ENCODE assay signal across 12 cellular contexts in genomic region chr2:46337208-46337994, GRCh38. TPM values are rescaled to one million over a fixed set of nuclear protein-coding genes. Genes with fewer than 3 reads are reported as not detected.
DNase-seq lines count a peak whose midpoint lies in the region; ATAC-seq and TF ChIP-seq lines count a peak whose summit lies in the region.
"Had no signal": no experiment of that assay in that cellular context is flagged by ENCODE, and none has a peak within 500 bp of the region (broad histone marks: within the 10 kb centered on the region; RNA-seq: fewer than 3 reads in every experiment).

No MANE protein-coding gene starts in this region.

- H3K9me2 ChIP-seq in GM23248 (ENCODE audit: insufficient read depth) = no peaks in the 10 kb centered on the region

- WGBS in GM23248 (ENCODE audit: low coverage in 1 of 2, low lambda C conversion rate in 2 of 2, missing lambda C conversion rate in 2 of 2), 2 experiments = 83 to 89% methylated on average over 11 of the region's 11 CpGs
- WGBS in gastroesophageal sphincter (ENCODE audit: low coverage in 1 of 2), 2 donors = 80 to 81% methylated on average over 10 to 11 of the region's 11 CpGs
- 89% methylated on average over 11 of the region's 11 CpGs for WGBS in smooth muscle cell (ENCODE audit: low lambda C conversion rate)
- WGBS in lower leg skin, 2 donors = 31 to 47% methylated on average over 11 of the region's 11 CpGs

- no peaks in the 10 kb centered on the region for H3K9me3 Mint-ChIP-seq in effector memory CD8-positive, alpha-beta T cell

- intact Hi-C loops in lower leg skin (cut with DNase I; ENCODE audit: low total_unique reads) = no loop called here

- peaks cover 12 to 38% of the 10 kb centered on the region in 2 donors for H3K27me3 Mint-ChIP-seq in effector memory CD8-positive, alpha-beta T cell

- H3K4me1 Mint-ChIP-seq in effector memory CD8-positive, alpha-beta T cell (ENCODE audit: low read depth in 2 of 2) = peaks cover 4 to 11% of the 10 kb centered on the region in 2 donors

- TF ChIP-seq CTCF in gastroesophageal sphincter (IDR thresholded peaks at IDR 0.05) (no peak), smooth muscle cell (IDR thresholded peaks at IDR 0.05; ENCODE audit: borderline replicate concordance, insufficient read depth, poor library complexity, severe bottlenecking) (no peak), lower leg skin (IDR thresholded peaks at IDR 0.05) (no peak)

- no peak overlapping the region for H3K4me3 Mint-ChIP-seq in effector memory CD8-positive, alpha-beta T cell

- H4K20me1 ChIP-seq in GM23248 (ENCODE audit: insufficient read depth) (no peaks in the 10 kb centered on the region), smooth muscle cell (ENCODE audit: low read depth) (peaks cover 61% of the 10 kb centered on the region)

- TF ChIP-seq EP300 in gastroesophageal sphincter (IDR thresholded peaks at IDR 0.05) = no peak

- ATAC-seq in gastroesophageal sphincter = no peak
- ATAC-seq in GM21381 (IDR thresholded peaks at IDR 0.05; ENCODE audit: unreplicated experiment) = no peak
- ATAC-seq in effector memory CD8-positive, alpha-beta T cell (replicated peaks) = no peak
- ATAC-seq: left colon had no signal

- H3K36me3 ChIP-seq in GM23248 (ENCODE audit: low read depth) (no peaks in the 10 kb centered on the region), gastroesophageal sphincter (no peaks in the 10 kb centered on the region), smooth muscle cell (ENCODE audit: low read depth) (no peaks in the 10 kb centered on the region)

- H3K4me1 ChIP-seq in GM23248 (ENCODE audit: insufficient read depth) (peaks cover 53% of the 10 kb centered on the region), gastroesophageal sphincter (peaks cover 0 to 89% (median 22%) of the 10 kb centered on the region in 3 donors), smooth muscle cell (ENCODE audit: low read depth) (peaks cover 28% of the 10 kb centered on the region)

- H2AFZ ChIP-seq in GM23248 (no peak overlapping the region), smooth muscle cell (ENCODE audit: low read depth) (no peak overlapping the region)

- H3K4me3 ChIP-seq in GM23248 = no peak overlapping the region
- H3K4me3 ChIP-seq in gastroesophageal sphincter = no peak overlapping the region
- H3K4me3 ChIP-seq in smooth muscle cell = no peak overlapping the region
- no peak overlapping the region for H3K4me3 ChIP-seq in lower leg skin (ENCODE audit: low read depth, poor library complexity, severe bottlenecking)

- H3K36me3 Mint-ChIP-seq in effector memory CD8-positive, alpha-beta T cell (ENCODE audit: insufficient read depth) = no peaks in the 10 kb centered on the region

- H3K9me3 ChIP-seq in GM23248 (ENCODE audit: low read depth) (no peaks in the 10 kb centered on the region), gastroesophageal sphincter (no peaks in the 10 kb centered on the region), smooth muscle cell (replicated peaks; ENCODE audit: low read depth) (no peaks in the 10 kb centered on the region)

- in situ Hi-C loops in GM23248 (cut with MboI) = no loop called here

- H3K27ac ChIP-seq in GM23248 (peak overlapping the region; percentile 100), gastroesophageal sphincter (peak overlapping the region in 3 of 4 donors; percentile 70 to 83 (median 81)), smooth muscle cell (ENCODE audit: low read depth) (peak overlapping the region; percentile 96)

- H3K27ac Mint-ChIP-seq in effector memory CD8-positive, alpha-beta T cell = peak overlapping the region in 1 of 2 donors; percentile 4

- H3K4me2 ChIP-seq in GM23248 (ENCODE audit: unreplicated experiment) (peak overlapping the region; percentile 93), smooth muscle cell (no peak overlapping the region)

- no peaks in the 10 kb centered on the region for H3K27me3 ChIP-seq in GM23248 (replicated peaks; ENCODE audit: insufficient read depth)
- H3K27me3 ChIP-seq in gastroesophageal sphincter = no peaks in the 10 kb centered on the region
- H3K27me3 ChIP-seq in smooth muscle cell (ENCODE audit: low read depth) = no peaks in the 10 kb centered on the region

- DNase-seq in GM23248 = no peak
- peak; percentile 33 for DNase-seq in RPMI7951 (ENCODE audit: low read depth)
- no peak for DNase-seq in smooth muscle cell (lab: John Stamatoyannopoulos, UW; ENCODE audit: unreplicated experiment)
- no peak for DNase-seq in lower leg skin (ENCODE audit: low spot score in 2 of 2)
- no peak for DNase-seq in effector memory CD8-positive, alpha-beta T cell
- DNase-seq in activated CD4-positive, alpha-beta T cell treated with anti-CD3 and anti-CD28 coated beads for 48 hours = no peak
- DNase-seq: activated CD8-positive, alpha-beta memory T cell treated with anti-CD3 and anti-CD28 coated beads, Interleukin-2, amount 50 U/mL, for 4 hours; left colon; NCI-H187; OCI-M1 had no signal

- H3F3A ChIP-seq in GM23248 (ENCODE audit: insufficient read depth) = peaks cover 45% of the 10 kb centered on the region
- H3F3A ChIP-seq in smooth muscle cell (ENCODE audit: low read depth) = peaks cover 56% of the 10 kb centered on the region

- TF ChIP-seq POLR2A in gastroesophageal sphincter (IDR thresholded peaks at IDR 0.05) (no peak), lower leg skin (IDR thresholded peaks at IDR 0.05) (no peak)

- H3K79me2 ChIP-seq in GM23248 (ENCODE audit: insufficient read depth) (peaks cover 72% of the 10 kb centered on the region), smooth muscle cell (ENCODE audit: low read depth) (peaks cover 72% of the 10 kb centered on the region)

- peak overlapping the region; percentile 97 for H3K9ac ChIP-seq in GM23248
- H3K9ac ChIP-seq in smooth muscle cell (ENCODE audit: low read depth) = no peak overlapping the region

RNA-seq across cellular contexts. Expression of gene EPAS1, which starts 40.2 kb away (rescaled TPM):
- 66.3 and 73.8 TPM in 2 replicates for total RNA-seq in GM23248 (2014; rRNA removed; shearing (Covaris generic))
- polyA plus RNA-seq in GM23248 (2016; fragmentation: Nextera tagmentation; extraction: Ambion mirVana) (45.2 and 47.5 TPM in 2 replicates), smooth muscle cell (31.7 and 61.5 TPM in 2 replicates)
- 12.3 and 18.5 TPM in 2 replicates for total RNA-seq in RPMI7951 (2014; rRNA removed; shearing (Covaris generic))
- total RNA-seq in gastroesophageal sphincter (100 to 1,000 TPM; 101 to 152 (median 131) TPM), smooth muscle cell (57.5 and 91.6 TPM in 2 replicates), lower leg skin (100 to 1,000 TPM; 126 to 249 (median 148) TPM)
